Comparison of ENCODE assay signal across 8 cellular contexts in the genomic region with DNA sequence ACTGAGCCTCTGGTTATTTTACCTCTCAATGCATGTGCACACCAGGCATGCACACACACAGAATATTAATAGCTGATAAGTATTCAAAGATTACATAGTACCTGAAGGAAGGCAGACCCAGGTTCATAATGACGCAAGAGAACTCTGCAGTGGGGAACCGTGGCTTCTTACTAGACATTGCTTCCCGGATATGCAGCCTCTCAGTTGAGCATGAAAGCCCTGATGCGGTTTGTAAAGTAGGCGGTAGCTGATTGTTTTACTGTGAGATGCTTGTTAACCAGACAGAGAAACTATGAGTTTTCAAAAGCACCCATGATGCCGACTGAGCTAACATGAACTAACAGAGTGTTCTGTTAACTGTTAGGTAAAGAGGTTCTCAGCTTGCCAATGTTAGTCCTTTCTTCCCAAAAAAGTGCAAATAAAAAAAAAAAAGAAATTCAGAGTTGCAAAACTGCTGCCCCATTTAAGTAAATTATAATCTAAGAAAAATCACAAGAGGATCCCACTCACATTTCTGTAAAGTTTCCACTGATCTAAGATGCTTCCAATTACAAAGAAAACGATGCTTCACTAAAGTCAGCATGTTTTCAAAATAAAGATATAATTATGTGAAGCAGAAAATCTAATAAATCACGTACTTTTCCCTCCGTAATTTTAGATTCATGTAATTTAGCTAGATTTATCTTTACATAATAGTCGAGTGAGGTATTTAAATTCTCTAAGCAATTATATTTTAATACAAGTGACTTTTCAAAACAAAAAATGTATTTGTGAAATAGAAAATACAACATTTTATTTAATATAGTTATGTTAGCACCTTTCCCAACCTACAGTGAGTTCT. TPM values are rescaled to one million over a fixed set of nuclear protein-coding genes. Genes with fewer than 3 reads are reported as not detected.
DNase-seq lines count a peak whose midpoint lies in the region; ATAC-seq and TF ChIP-seq lines count a peak whose summit lies in the region.

No MANE protein-coding gene starts in this region.

- in situ Hi-C loops in brain microvascular endothelial cell (cut with HindIII; ENCODE audit: low pct_ligation_motif_present, low sequenced_read_pairs): no loop called here

- H3K27me3 ChIP-seq in brain microvascular endothelial cell (replicated peaks): no peaks in the 10 kb centered on the region

- H3K27ac ChIP-seq in brain microvascular endothelial cell: no peak overlapping the region

- TF ChIP-seq CTCF in brain microvascular endothelial cell (IDR thresholded peaks at IDR 0.05; ENCODE audit: low read depth, low read length, missing control alignments): no peak

- no peak for ATAC-seq in HG03095 (IDR thresholded peaks at IDR 0.05; ENCODE audit: unreplicated experiment)
- no peak for ATAC-seq in GM18870 (IDR thresholded peaks at IDR 0.05; ENCODE audit: unreplicated experiment)

- DNase-seq in ELR (ENCODE audit: low read depth) (peak; percentile 85), NCI-H526 treated with DMSO at 0.1 percent for 48 hours (lab: John Stamatoyannopoulos, UW) (peak; percentile 17), brain microvascular endothelial cell (no peak), renal cortical epithelial cell (ENCODE audit: low read depth) (peak; percentile 11), putamen (ENCODE audit: low spot score) (no peak), glomerular visceral epithelial cell (ENCODE audit: extremely low spot score) (no peak)

- H3K36me3 ChIP-seq in brain microvascular endothelial cell (replicated peaks): no peaks in the 10 kb centered on the region

- H3K4me3 ChIP-seq in brain microvascular endothelial cell (ENCODE audit: low read depth, low read length): peak overlapping the region; percentile 63

RNA-seq across cellular contexts. Expression of a gene that starts 2.2 kb away (rescaled TPM):
- total RNA-seq in renal cortical epithelial cell: 0.05 and 3.1 TPM in 2 replicates

Comparison
In these comparisons a context has a peak if more than half of its experiments do, and no peak if none do; other contexts are left out.
1. DNase-seq: peak in ELR (single experiment), NCI-H526 treated with DMSO at 0.1 percent for 48 hours (single experiment) and renal cortical epithelial cell (single experiment); none in brain microvascular endothelial cell (single experiment), putamen (single experiment) and glomerular visceral epithelial cell (single experiment).